8 cellular contexts compared by ENCODE assay signal in genomic region chr22:49827853-49828598, GRCh38. TPM values are rescaled to one million over a fixed set of nuclear protein-coding genes. Genes with fewer than 3 reads are reported as not detected.
DNase-seq lines count a peak whose midpoint lies in the region; ATAC-seq, FAIRE-seq and TF ChIP-seq lines count a peak whose summit lies in the region.

TSS of gene BRD1 (minus strand) at chr22:49827873. CDS start at chr22:49824317, 3,556 bp downstream.

- no peaks in the 10 kb centered on the region for H3F3A ChIP-seq in neural progenitor cell (ENCODE audit: low read depth)

- peaks cover 46% of the 10 kb centered on the region for H3K79me2 ChIP-seq in neural progenitor cell (ENCODE audit: low read depth)

- H4K20me1 ChIP-seq in neural progenitor cell (ENCODE audit: low read depth) = peaks cover 39% of the 10 kb centered on the region

- TF ChIP-seq CTCF in neural progenitor cell (IDR thresholded peaks at IDR 0.05) (no peak), type B pancreatic cell (conservative IDR thresholded peaks at IDR 0.05) (no peak)

- H3K4me2 ChIP-seq in neural progenitor cell = peak within 1 kb of the TSS; percentile 98

- DNase-seq in COLO668 (lab: John Stamatoyannopoulos, UW; ENCODE audit: unreplicated experiment) (peak; percentile 84), HEK293T (ENCODE audit: extremely low spot score) (peak; percentile 73), RCC 7860 (ENCODE audit: low spot score) (peak; percentile 19), germinal center (ENCODE audit: low spot score) (peak; percentile 57), neural progenitor cell (ENCODE audit: low spot score) (peak; percentile 84), type B pancreatic cell (ENCODE audit: extremely low spot score, unreplicated experiment) (no peak)
- DNase-seq in activated naive CD4-positive, alpha-beta T cell treated with anti-CD3 and anti-CD28 coated beads for 36 hours = peak; percentile 35

- H3K9ac ChIP-seq in neural progenitor cell = peak within 1 kb of the TSS; percentile 86

- H3K27me3 Mint-ChIP-seq in activated naive CD4-positive, alpha-beta T cell treated with anti-CD3 and anti-CD28 coated beads for 36 hours (ENCODE audit: low read depth) = no peaks in the 10 kb centered on the region
- H3K27me3 Mint-ChIP-seq in neural progenitor cell (ENCODE audit: insufficient read depth, low read depth) = peaks cover 11% of the 10 kb centered on the region
- H3K27me3 Mint-ChIP-seq in type B pancreatic cell = peaks cover 3% of the 10 kb centered on the region

- no peak within 1 kb of the TSS for H3K27ac ChIP-seq in neural progenitor cell

- no peaks in the 10 kb centered on the region for H3K36me3 ChIP-seq in neural progenitor cell

- POLR2A ChIA-PET in HEK293T (lab: Yijun Ruan, JAX) = no interaction called here

- no peak for FAIRE-seq in RCC 7860 (lab: Jason Lieb, UNC)

- intact Hi-C loops in activated naive CD4-positive, alpha-beta T cell treated with anti-CD3 and anti-CD28 coated beads for 36 hours (cut with micrococcal nuclease) = loop anchor here (5.0 kb wide), 1 partner anchor 364 kb away; no protein-coding TSS in a partner anchor

- no peaks in the 10 kb centered on the region for H3K27me3 ChIP-seq in neural progenitor cell

- peaks cover 11% of the 10 kb centered on the region for H3K4me1 ChIP-seq in neural progenitor cell

- H3K9me3 Mint-ChIP-seq in activated naive CD4-positive, alpha-beta T cell treated with anti-CD3 and anti-CD28 coated beads for 36 hours = no peaks in the 10 kb centered on the region
- peaks cover 22% of the 10 kb centered on the region for H3K9me3 Mint-ChIP-seq in neural progenitor cell
- peaks cover 7% of the 10 kb centered on the region for H3K9me3 Mint-ChIP-seq in type B pancreatic cell

- H3K9me3 ChIP-seq in neural progenitor cell (ENCODE audit: low read depth) = peaks cover 7% of the 10 kb centered on the region

- H3K4me1 Mint-ChIP-seq in activated naive CD4-positive, alpha-beta T cell treated with anti-CD3 and anti-CD28 coated beads for 36 hours (ENCODE audit: low read depth) = peaks cover 53% of the 10 kb centered on the region
- H3K4me1 Mint-ChIP-seq in neural progenitor cell = peaks cover 26% of the 10 kb centered on the region
- peaks cover 28% of the 10 kb centered on the region for H3K4me1 Mint-ChIP-seq in type B pancreatic cell (ENCODE audit: unreplicated experiment)

- H2AFZ ChIP-seq in neural progenitor cell (replicated peaks) = peak within 1 kb of the TSS; percentile 93

- CTCF ChIA-PET in HEK293T (lab: Yijun Ruan, JAX) = no interaction called here
- CTCF ChIA-PET in activated naive CD4-positive, alpha-beta T cell treated with anti-CD3 and anti-CD28 coated beads for 36 hours (lab: Charles Lee) = no interaction called here

- peak within 1 kb of the TSS; percentile 85 for H3K4me3 Mint-ChIP-seq in activated naive CD4-positive, alpha-beta T cell treated with anti-CD3 and anti-CD28 coated beads for 36 hours
- H3K4me3 Mint-ChIP-seq in neural progenitor cell (peak within 1 kb of the TSS; percentile 91), type B pancreatic cell (peak within 1 kb of the TSS; percentile 91)

- H3K36me3 Mint-ChIP-seq in activated naive CD4-positive, alpha-beta T cell treated with anti-CD3 and anti-CD28 coated beads for 36 hours (ENCODE audit: low read depth) = peaks cover 16% of the 10 kb centered on the region
- peaks cover 22% of the 10 kb centered on the region for H3K36me3 Mint-ChIP-seq in neural progenitor cell
- H3K36me3 Mint-ChIP-seq in type B pancreatic cell = peaks cover 14% of the 10 kb centered on the region

- peak within 1 kb of the TSS; percentile 97 for H3K4me3 ChIP-seq in neural progenitor cell

- no peak for ATAC-seq in GM18870 (IDR thresholded peaks at IDR 0.05; ENCODE audit: unreplicated experiment)

- H3K27ac Mint-ChIP-seq in activated naive CD4-positive, alpha-beta T cell treated with anti-CD3 and anti-CD28 coated beads for 36 hours = peak within 1 kb of the TSS; percentile 91
- no peak within 1 kb of the TSS for H3K27ac Mint-ChIP-seq in neural progenitor cell
- peak within 1 kb of the TSS; percentile 92 for H3K27ac Mint-ChIP-seq in type B pancreatic cell

TF ChIP-seq in HEK293T, 16 proteins besides CTCF, POLR2A, EP300 and RAD21:
- TF ChIP-seq NFRKB (IDR thresholded peaks at IDR 0.05) (no peak), L3MBTL2 (conservative IDR thresholded peaks at IDR 0.05) (0 out of 2 replicates have a peak, but pooled peaks have one; percentile 15)

RNA-seq across cellular contexts. Expression of gene BRD1, which starts in this region (rescaled TPM):
- 10 to 100 TPM; 26.0 to 27.0 TPM for total RNA-seq in activated naive CD4-positive, alpha-beta T cell treated with anti-CD3 and anti-CD28 coated beads for 36 hours
- total RNA-seq in neural progenitor cell (ENCODE audit: low replicate concordance) (31.2 and 46.7 TPM in 2 replicates), type B pancreatic cell (ENCODE audit: low replicate concordance) (51.1 and 53.0 TPM in 2 replicates)
